In genomic region chr1:244286341-244286740, GRCh38 we compare ENCODE assay signal across 5 cellular contexts.
"Had no signal": no experiment of that assay in that cellular context is flagged by ENCODE, and none has a peak within 500 bp of the region (broad histone marks: within the 10 kb centered on the region; RNA-seq: fewer than 3 reads in every experiment).

No MANE protein-coding gene starts in this region.

- H3K27ac Mint-ChIP-seq: GM23338, H9, IgD-negative memory B cell had no signal

- H3K4me1 Mint-ChIP-seq: GM23338, H9 had no signal

- H3K4me3 Mint-ChIP-seq: GM23338, H9, IgD-negative memory B cell had no signal

- DNase-seq: H9, HCEC 1CT had no signal

- ATAC-seq: GM23338, HepG2 had no signal
